1 cellular context compared by ENCODE assay signal in the genomic region with DNA sequence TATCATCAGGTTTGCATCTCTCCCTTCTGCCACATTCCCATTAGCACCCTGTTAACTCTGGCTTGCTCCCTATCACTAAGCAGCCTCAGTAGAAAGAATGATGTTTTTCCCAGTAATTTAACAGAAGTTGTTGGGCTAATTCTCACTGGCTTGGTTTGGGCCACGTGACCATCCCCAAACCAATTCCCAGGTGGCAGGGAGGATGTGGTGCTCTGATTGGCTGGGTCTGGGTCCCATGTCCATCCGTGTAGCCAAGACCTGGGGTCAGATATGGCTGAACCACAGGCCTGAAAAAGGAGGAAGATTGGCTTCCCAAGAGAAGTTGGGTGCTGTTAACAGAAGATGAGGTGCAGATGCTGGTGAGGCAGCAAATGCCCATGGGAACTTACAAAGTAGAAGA.
TF ChIP-seq lines count a peak whose summit lies in the region.

No MANE protein-coding gene starts in this region.

TF ChIP-seq in H1, 55 proteins besides CTCF, POLR2A, EP300 and RAD21:
- TF ChIP-seq POU5F1 (IDR thresholded peaks at IDR 0.05; ENCODE audit: low read depth, low read length): no peak
- no peak for TF ChIP-seq KDM5A (IDR thresholded peaks at IDR 0.05; ENCODE audit: low read length)
- TF ChIP-seq CBX5 (IDR thresholded peaks at IDR 0.05; ENCODE audit: low read depth, low read length): no peak
- TF ChIP-seq BACH1 (IDR thresholded peaks at IDR 0.05; ENCODE audit: low read length): no peak
- no peak for TF ChIP-seq RNF2 (IDR thresholded peaks at IDR 0.05; ENCODE audit: borderline replicate concordance, low read depth, low read length, missing control alignments, poor library complexity, severe bottlenecking)
- TF ChIP-seq, protein P1, sequence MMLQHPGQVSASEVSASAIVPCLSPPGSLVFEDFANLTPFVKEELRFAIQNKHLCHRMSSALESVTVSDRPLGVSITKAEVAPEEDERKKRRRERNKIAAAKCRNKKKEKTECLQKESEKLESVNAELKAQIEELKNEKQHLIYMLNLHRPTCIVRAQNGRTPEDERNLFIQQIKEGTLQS (IDR thresholded peaks at IDR 0.05; ENCODE audit: insufficient read depth, low read depth, low read length): no peak
- TF ChIP-seq MAFK (IDR thresholded peaks at IDR 0.05; ENCODE audit: low read depth, low read length): no peak
- TF ChIP-seq JUN (IDR thresholded peaks at IDR 0.05; ENCODE audit: low read depth, low read length): no peak
- TF ChIP-seq SIX5 (IDR thresholded peaks at IDR 0.05; ENCODE audit: low read depth, low read length): no peak
- TF ChIP-seq CHD1 (IDR thresholded peaks at IDR 0.05; ENCODE audit: low read depth, low read length): no peak
- TF ChIP-seq HDAC2 (IDR thresholded peaks at IDR 0.05; ENCODE audit: borderline replicate concordance in 1 of 2, low read depth in 2 of 2, low read length in 2 of 2): no peak
- no peak for TF ChIP-seq SAP30 (IDR thresholded peaks at IDR 0.05; ENCODE audit: insufficient read depth, insufficient replicate concordance, low read length)
- TF ChIP-seq RFX5 (IDR thresholded peaks at IDR 0.05; ENCODE audit: borderline replicate concordance, low read depth, low read length): no peak
- no peak for TF ChIP-seq CREB1 (IDR thresholded peaks at IDR 0.05)
- TF ChIP-seq TAF7 (optimal IDR thresholded peaks at IDR 0.05; ENCODE audit: borderline replicate concordance, low read depth, low read length): no peak
- TF ChIP-seq PHF8 (conservative IDR thresholded peaks at IDR 0.05; ENCODE audit: low read depth, low read length): no peak
- TF ChIP-seq GABPA (IDR thresholded peaks at IDR 0.05; ENCODE audit: borderline replicate concordance, insufficient read depth, low read length): no peak
